In genomic region chr11:12058425-12059115, GRCh38 we compare ENCODE assay signal across 19 cellular contexts.
"Had no signal": no experiment of that assay in that cellular context is flagged by ENCODE, and none has a peak within 500 bp of the region (broad histone marks: within the 10 kb centered on the region; RNA-seq: fewer than 3 reads in every experiment).

No MANE protein-coding gene starts in this region.

- H3K9me3 Mint-ChIP-seq: effector memory CD8-positive, alpha-beta T cell; type B pancreatic cell had no signal

- DNase-seq: cortex of kidney; effector memory CD8-positive, alpha-beta T cell; heart right ventricle; hypothalamus; left ventricle myocardium inferior; mesendoderm; naive thymus-derived CD4-positive, alpha-beta T cell; nephron progenitor cell; psoas muscle; right cardiac atrium; small intestine; stimulated activated CD4-positive, alpha-beta T cell treated with anti-CD3 and anti-CD28 coated beads, Interleukin-12 subunit alpha, Interleukin-12 subunit beta, amount 100 ng/mL, for 4 hours; stimulated activated naive CD4-positive, alpha-beta T cell treated with Interleukin-2 at 50 U/mL for 16 hours had no signal

- H3K27me3 Mint-ChIP-seq: effector memory CD8-positive, alpha-beta T cell; naive thymus-derived CD4-positive, alpha-beta T cell; type B pancreatic cell had no signal

- H3K9me3 ChIP-seq: esophagus muscularis mucosa, gastrocnemius medialis, heart right ventricle, left ventricle myocardium inferior, neutrophil, psoas muscle had no signal

- H3K27ac Mint-ChIP-seq: effector memory CD8-positive, alpha-beta T cell; naive thymus-derived CD4-positive, alpha-beta T cell; nephron progenitor cell; type B pancreatic cell had no signal

- H3K27me3 ChIP-seq: esophagus muscularis mucosa, gastrocnemius medialis, heart right ventricle, neutrophil had no signal

- H3K36me3 Mint-ChIP-seq: type B pancreatic cell had no signal

- H3K27ac ChIP-seq: epithelial cell of prostate, esophagus muscularis mucosa, gastrocnemius medialis, heart right ventricle, left ventricle myocardium inferior, neutrophil, psoas muscle had no signal

- H3K4me3 ChIP-seq: esophagus muscularis mucosa, gastrocnemius medialis, heart right ventricle, left ventricle myocardium inferior, lung, psoas muscle had no signal

- H3K4me1 ChIP-seq: psoas muscle had no signal

- ATAC-seq: effector memory CD8-positive, alpha-beta T cell; gastrocnemius medialis; heart right ventricle; naive thymus-derived CD4-positive, alpha-beta T cell; right cardiac atrium had no signal

- H3K4me3 Mint-ChIP-seq: effector memory CD8-positive, alpha-beta T cell; naive thymus-derived CD4-positive, alpha-beta T cell; nephron progenitor cell; type B pancreatic cell had no signal

- H3K36me3 ChIP-seq: esophagus muscularis mucosa, gastrocnemius medialis, heart right ventricle, left ventricle myocardium inferior, neutrophil had no signal
